ENCODE assay signal across 8 cellular contexts in the genomic region with DNA sequence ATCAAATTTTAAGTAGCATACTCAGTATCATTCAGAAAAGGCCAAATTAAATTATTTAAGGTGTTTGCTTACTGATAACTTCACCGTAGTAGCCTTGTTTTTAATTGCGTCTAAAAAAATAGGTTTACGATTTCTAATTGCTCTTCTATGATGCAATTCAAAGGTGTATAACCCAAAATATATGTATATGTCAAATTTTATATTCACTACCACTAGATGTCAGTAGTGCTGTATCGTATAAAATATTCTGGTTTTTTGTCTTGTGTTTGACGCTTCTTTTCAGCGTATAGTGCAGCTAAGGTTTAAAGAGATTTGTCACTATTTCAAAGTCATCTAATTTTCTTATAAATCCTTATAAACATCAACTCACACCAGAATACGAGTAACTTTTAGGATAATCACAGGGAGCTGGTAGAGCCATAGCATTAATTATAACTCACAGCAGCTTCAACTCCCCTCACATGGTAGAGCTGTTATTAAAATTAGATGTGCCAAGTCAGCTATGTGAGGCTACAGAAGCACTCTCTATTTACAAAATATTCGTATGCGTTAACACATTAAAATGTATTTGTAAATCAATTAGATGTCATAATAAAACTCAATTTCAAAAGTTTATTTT. TPM values are rescaled to one million over a fixed set of nuclear protein-coding genes. Genes with fewer than 3 reads are reported as not detected.
DNase-seq lines count a peak whose midpoint lies in the region; ATAC-seq and TF ChIP-seq lines count a peak whose summit lies in the region.

No MANE protein-coding gene starts in this region.

- H3K4me1 Mint-ChIP-seq in naive thymus-derived CD4-positive, alpha-beta T cell, result peaks cover 14 to 23% (median 21%) of the 10 kb centered on the region in 7 donors

- no peak for DNase-seq in BJ (ENCODE audit: low read depth)
- DNase-seq in NCI-H774 (lab: John Stamatoyannopoulos, UW), result peak; percentile 71
- peak; percentile 68 for DNase-seq in dermis blood vessel endothelial cell
- DNase-seq in naive thymus-derived CD4-positive, alpha-beta T cell, result peak in 6 of 9 donors; percentile 20 to 59 (median 48)
- DNase-seq in stimulated activated naive CD4-positive, alpha-beta T cell treated with Interleukin-2 at 50 U/mL for 16 hours (lab: John Stamatoyannopoulos, UW), result no peak
- DNase-seq in stimulated activated naive CD8-positive, alpha-beta T cell treated with anti-CD3 and anti-CD28 coated beads, Interleukin-15, Interleukin-2, amounts not matched to agents 100 U/mL and 50 U/mL, for 24 hours, result no peak
- DNase-seq in HuH-7.5 (ENCODE audit: low spot score), result no peak

- intact Hi-C loops in naive thymus-derived CD4-positive, alpha-beta T cell (cut with micrococcal nuclease), result loop anchor here (1.0 to 2.0 kb wide), 4 partner anchors 217 to 528 kb away; no protein-coding TSS in a partner anchor

- CTCF ChIA-PET in BJ (lab: Yijun Ruan, JAX), result interaction anchor here (0.7 to 4.7 kb wide), 18 partner anchors 9 to 282 kb away, joined by 3 to 79 read pairs (median 6); no protein-coding TSS in a partner anchor
- CTCF ChIA-PET in HEK293 (lab: Yijun Ruan, JAX), result interaction anchor here (0.6 to 4.0 kb wide), 17 partner anchors 9 to 719 kb away, joined by 3 to 31 read pairs (median 4); no protein-coding TSS in a partner anchor
- CTCF ChIA-PET in naive thymus-derived CD4-positive, alpha-beta T cell (lab: Charles Lee), result interaction anchor here (0.7 to 4.6 kb wide), 13 partner anchors 9 to 847 kb away, joined by 3 to 25 read pairs (median 4); no protein-coding TSS in a partner anchor

- H3K36me3 ChIP-seq in BJ (ENCODE audit: control insufficient read depth, insufficient read depth, low read length) (0 out of 2 replicates have a peak, but pooled peaks cover 4% of the 10 kb centered on the region), HEK293 (ENCODE audit: control insufficient read depth in 2 of 2, insufficient read depth in 1 of 2, low read length in 2 of 2) (peaks cover 0 to 44% of the 10 kb centered on the region in 2 experiments; a peak in 2 of 3 replicates)
- H3K36me3 ChIP-seq in naive thymus-derived CD4-positive, alpha-beta T cell (ENCODE audit: control insufficient read depth in 2 of 3, insufficient read depth in 3 of 3, low read length in 3 of 3), result no peaks in the 10 kb centered on the region

- no peaks in the 10 kb centered on the region for H3K36me3 Mint-ChIP-seq in naive thymus-derived CD4-positive, alpha-beta T cell

- H3K4me3 ChIP-seq in BJ (ENCODE audit: low read depth, low read length) (no peak overlapping the region), HEK293 (ENCODE audit: low read depth, low read length) (no peak overlapping the region)
- no peak overlapping the region for H3K4me3 ChIP-seq in naive thymus-derived CD4-positive, alpha-beta T cell (ENCODE audit: low read length)

- no peak overlapping the region for H3K4me3 Mint-ChIP-seq in naive thymus-derived CD4-positive, alpha-beta T cell

- no peak overlapping the region for H3K27ac ChIP-seq in HEK293 (ENCODE audit: extremely low read depth, low read depth, low read length)
- no peak overlapping the region for H3K27ac ChIP-seq in naive thymus-derived CD4-positive, alpha-beta T cell (ENCODE audit: low read depth, low read length)

- H3K9me3 Mint-ChIP-seq in naive thymus-derived CD4-positive, alpha-beta T cell, result peaks cover 0 to 3% (median 0%) of the 10 kb centered on the region in 11 donors

- peak overlapping the region in 1 of 9 donors; percentile 6 for H3K27ac Mint-ChIP-seq in naive thymus-derived CD4-positive, alpha-beta T cell

- TF ChIP-seq CTCF in BJ (IDR thresholded peaks at IDR 0.05; ENCODE audit: insufficient read depth, low read depth, low read length) (peak; percentile 45), HEK293 (tag by site-specific recombination; IDR thresholded peaks at IDR 0.05) (no peak)

- H3K27me3 ChIP-seq in BJ (ENCODE audit: control insufficient read depth, insufficient read depth, low read length), result no peaks in the 10 kb centered on the region
- peaks cover 0 to 5% of the 10 kb centered on the region in 2 donors for H3K27me3 ChIP-seq in naive thymus-derived CD4-positive, alpha-beta T cell (ENCODE audit: control insufficient read depth in 2 of 2, insufficient read depth in 2 of 2, low read length in 2 of 2)

- H3K27me3 Mint-ChIP-seq in naive thymus-derived CD4-positive, alpha-beta T cell, result peaks cover 6 to 30% (median 13%) of the 10 kb centered on the region in 5 donors

- ATAC-seq in naive thymus-derived CD4-positive, alpha-beta T cell, result peak; percentile 47
- no peak for ATAC-seq in stimulated activated naive CD8-positive, alpha-beta T cell treated with anti-CD3 and anti-CD28 coated beads, Interleukin-15, Interleukin-2, amounts not matched to agents 100 U/mL and 50 U/mL, for 24 hours

- no peaks in the 10 kb centered on the region; the same call in 1 of the 2 replicates for H3K4me1 ChIP-seq in HEK293 (ENCODE audit: control insufficient read depth, insufficient read depth, low read length)
- H3K4me1 ChIP-seq in naive thymus-derived CD4-positive, alpha-beta T cell (ENCODE audit: control insufficient read depth in 2 of 2, insufficient read depth in 2 of 2, low read length in 2 of 2), result peaks cover 0 to 4% of the 10 kb centered on the region in 2 donors

- POLR2A ChIA-PET in BJ (lab: Charles Lee) (interaction anchor here (1.2 kb wide), 1 partner anchor 217 kb away, joined by 7 read pairs; no protein-coding TSS in a partner anchor), HEK293 (lab: Yijun Ruan, JAX) (no interaction called here)
- POLR2A ChIA-PET in naive thymus-derived CD4-positive, alpha-beta T cell (lab: Charles Lee), result no interaction called here

- H3K9me3 ChIP-seq in HEK293 (ENCODE audit: control insufficient read depth, insufficient read depth, low read depth, low read length), result no peaks in the 10 kb centered on the region
- H3K9me3 ChIP-seq in naive thymus-derived CD4-positive, alpha-beta T cell (ENCODE audit: control insufficient read depth in 2 of 3, low read length in 3 of 3), result no peaks in the 10 kb centered on the region

TF ChIP-seq in HEK293, 187 proteins besides CTCF, POLR2A, EP300 and RAD21 (continues in another document):
- TF ChIP-seq ZNF274 (IDR thresholded peaks at IDR 0.05; ENCODE audit: low read length) (no peak), ZNF274 (tag by site-specific recombination; IDR thresholded peaks at IDR 0.05; ENCODE audit: borderline replicate concordance) (no peak), ZNF544 (tag by site-specific recombination; IDR thresholded peaks at IDR 0.05) (no peak), HOXD13 (CRISPR knock-in tag; IDR thresholded peaks at IDR 0.05; ENCODE audit: borderline replicate concordance) (no peak), ZEB2 (tag by site-specific recombination; IDR thresholded peaks at IDR 0.05) (peak; percentile 37; the same call in 1 of the 2 replicates), SP7 (tag by site-specific recombination; IDR thresholded peaks at IDR 0.05) (peak; percentile 61), ZNF654 (tag by site-specific recombination; IDR thresholded peaks at IDR 0.05; ENCODE audit: low read depth) (peak; percentile 52)
- TF ChIP-seq, protein P1, sequence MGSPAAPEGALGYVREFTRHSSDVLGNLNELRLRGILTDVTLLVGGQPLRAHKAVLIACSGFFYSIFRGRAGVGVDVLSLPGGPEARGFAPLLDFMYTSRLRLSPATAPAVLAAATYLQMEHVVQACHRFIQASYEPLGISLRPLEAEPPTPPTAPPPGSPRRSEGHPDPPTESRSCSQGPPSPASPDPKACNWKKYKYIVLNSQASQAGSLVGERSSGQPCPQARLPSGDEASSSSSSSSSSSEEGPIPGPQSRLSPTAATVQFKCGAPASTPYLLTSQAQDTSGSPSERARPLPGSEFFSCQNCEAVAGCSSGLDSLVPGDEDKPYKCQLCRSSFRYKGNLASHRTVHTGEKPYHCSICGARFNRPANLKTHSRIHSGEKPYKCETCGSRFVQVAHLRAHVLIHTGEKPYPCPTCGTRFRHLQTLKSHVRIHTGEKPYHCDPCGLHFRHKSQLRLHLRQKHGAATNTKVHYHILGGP (tag by site-specific recombination; IDR thresholded peaks at IDR 0.05), result no peak
- TF ChIP-seq, protein P2, sequence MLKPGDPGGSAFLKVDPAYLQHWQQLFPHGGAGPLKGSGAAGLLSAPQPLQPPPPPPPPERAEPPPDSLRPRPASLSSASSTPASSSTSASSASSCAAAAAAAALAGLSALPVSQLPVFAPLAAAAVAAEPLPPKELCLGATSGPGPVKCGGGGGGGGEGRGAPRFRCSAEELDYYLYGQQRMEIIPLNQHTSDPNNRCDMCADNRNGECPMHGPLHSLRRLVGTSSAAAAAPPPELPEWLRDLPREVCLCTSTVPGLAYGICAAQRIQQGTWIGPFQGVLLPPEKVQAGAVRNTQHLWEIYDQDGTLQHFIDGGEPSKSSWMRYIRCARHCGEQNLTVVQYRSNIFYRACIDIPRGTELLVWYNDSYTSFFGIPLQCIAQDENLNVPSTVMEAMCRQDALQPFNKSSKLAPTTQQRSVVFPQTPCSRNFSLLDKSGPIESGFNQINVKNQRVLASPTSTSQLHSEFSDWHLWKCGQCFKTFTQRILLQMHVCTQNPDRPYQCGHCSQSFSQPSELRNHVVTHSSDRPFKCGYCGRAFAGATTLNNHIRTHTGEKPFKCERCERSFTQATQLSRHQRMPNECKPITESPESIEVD (tag by site-specific recombination; IDR thresholded peaks at IDR 0.05), result peak; percentile 45; the same call in 1 of the 2 replicates

RNA-seq across cellular contexts. Expression of a gene that starts 3.5 kb away (rescaled TPM):
- 195 and 307 TPM in 2 replicates for polyA plus RNA-seq in BJ (2011; rRNA removed)
- 56.8 and 63.1 TPM in 2 replicates for polyA minus RNA-seq in BJ (2011; rRNA and poly(A)+ RNA removed)
- 16.8 and 39.8 TPM in 2 replicates for total RNA-seq in dermis blood vessel endothelial cell
- total RNA-seq in naive thymus-derived CD4-positive, alpha-beta T cell, result 10 to 100 TPM in 1 of 5 experiments, 1 to 10 TPM in 3, under 1 TPM in 1; 0.36 to 14.2 (median 9.0) TPM
- 10 to 100 TPM in 1 of 2 donors, 1 to 10 TPM in 1; 6.5 to 10.4 TPM for polyA plus RNA-seq in naive thymus-derived CD4-positive, alpha-beta T cell

Comparison
In these comparisons a context has a peak if more than half of its experiments do, and no peak if none do; other contexts are left out.
1. DNase-seq: peak in NCI-H774 (single experiment), dermis blood vessel endothelial cell (single experiment) and naive thymus-derived CD4-positive, alpha-beta T cell (6 of 9); none in BJ (single experiment), stimulated activated naive CD4-positive, alpha-beta T cell treated with Interleukin-2 at 50 U/mL for 16 hours (single experiment), stimulated activated naive CD8-positive, alpha-beta T cell treated with anti-CD3 and anti-CD28 coated beads, Interleukin-15, Interleukin-2, amounts not matched to agents 100 U/mL and 50 U/mL, for 24 hours (single experiment) and HuH-7.5 (single experiment).